ENCODE assay signal across 18 cellular contexts in the genomic region with DNA sequence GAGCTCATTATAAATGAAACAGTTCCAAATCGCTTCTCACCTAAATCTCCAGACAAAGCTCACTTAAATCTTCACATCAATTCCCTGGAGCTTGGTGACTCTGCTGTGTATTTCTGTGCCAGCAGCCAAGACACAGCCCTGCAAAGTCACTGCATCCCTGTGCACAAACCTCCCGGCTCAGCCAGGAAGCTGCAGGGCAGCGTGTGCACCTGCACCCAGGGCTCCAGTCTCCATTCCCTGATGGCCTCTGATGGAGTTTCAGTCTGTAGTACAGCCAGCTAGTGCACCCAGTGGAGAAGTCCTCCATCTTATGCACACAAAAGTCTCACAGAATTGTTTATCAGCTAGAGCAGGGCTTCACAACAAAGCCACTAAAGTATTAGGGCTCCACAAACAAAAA. TPM values are rescaled to one million over a fixed set of nuclear protein-coding genes. Genes with fewer than 3 reads are reported as not detected.
DNase-seq lines count a peak whose midpoint lies in the region; ATAC-seq and TF ChIP-seq lines count a peak whose summit lies in the region.
"Had no signal": no experiment of that assay in that cellular context is flagged by ENCODE, and none has a peak within 500 bp of the region (broad histone marks: within the 10 kb centered on the region; RNA-seq: fewer than 3 reads in every experiment).

No MANE protein-coding gene starts in this region.

- no peaks in the 10 kb centered on the region for H3K4me1 ChIP-seq in esophagus muscularis mucosa
- no peaks in the 10 kb centered on the region for H3K4me1 ChIP-seq in aorta (ENCODE audit: control insufficient read depth in 1 of 2, insufficient read depth in 2 of 2, low read length in 2 of 2)
- H3K4me1 ChIP-seq: A549 had no signal

- ATAC-seq in activated CD8-positive, alpha-beta T cell treated with anti-CD3 and anti-CD28 coated beads for 36 hours: no peak
- ATAC-seq in aorta (ENCODE audit: low FRiP score): peak; percentile 49
- ATAC-seq: A549, Panc1, Right ventricle myocardium inferior had no signal

- no peak overlapping the region for H3K27ac ChIP-seq in esophagus muscularis mucosa (replicated peaks in 1 of 4)
- H3K27ac ChIP-seq in aorta (ENCODE audit: low read depth in 1 of 2, low read length in 2 of 2): no peak overlapping the region
- H3K27ac ChIP-seq: A549 had no signal

- 83% methylated on average over 3 of the region's 3 CpGs for WGBS in esophagus muscularis mucosa
- 73 to 87% methylated on average over 3 of the region's 3 CpGs for WGBS in aorta, 2 donors

- H3K27ac Mint-ChIP-seq in activated naive CD4-positive, alpha-beta T cell treated with anti-CD3 and anti-CD28 coated beads, Interleukin-2, amount 10 ng/mL, durations not matched to agents 7 days and 5 days: peak overlapping the region; percentile 16
- H3K27ac Mint-ChIP-seq in activated CD8-positive, alpha-beta T cell treated with anti-CD3 and anti-CD28 coated beads for 36 hours: peak overlapping the region; percentile 45
- H3K27ac Mint-ChIP-seq: IgD-negative memory B cell had no signal

- H3K36me3 Mint-ChIP-seq in activated naive CD4-positive, alpha-beta T cell treated with anti-CD3 and anti-CD28 coated beads, Interleukin-2, amount 10 ng/mL, durations not matched to agents 7 days and 5 days: no peaks in the 10 kb centered on the region
- H3K36me3 Mint-ChIP-seq in activated CD8-positive, alpha-beta T cell treated with anti-CD3 and anti-CD28 coated beads for 36 hours (ENCODE audit: low read depth): no peaks in the 10 kb centered on the region
- H3K36me3 Mint-ChIP-seq: IgD-negative memory B cell had no signal

- peaks cover 36% of the 10 kb centered on the region for H3K27me3 Mint-ChIP-seq in activated naive CD4-positive, alpha-beta T cell treated with anti-CD3 and anti-CD28 coated beads, Interleukin-2, amount 10 ng/mL, durations not matched to agents 7 days and 5 days
- no peaks in the 10 kb centered on the region for H3K27me3 Mint-ChIP-seq in activated CD8-positive, alpha-beta T cell treated with anti-CD3 and anti-CD28 coated beads for 36 hours

- TF ChIP-seq EP300 in esophagus muscularis mucosa (IDR thresholded peaks at IDR 0.05): no peak

- H3K4me3 Mint-ChIP-seq in activated naive CD4-positive, alpha-beta T cell treated with anti-CD3 and anti-CD28 coated beads, Interleukin-2, amount 10 ng/mL, durations not matched to agents 7 days and 5 days: no peak overlapping the region
- peak overlapping the region; percentile 49 for H3K4me3 Mint-ChIP-seq in activated CD8-positive, alpha-beta T cell treated with anti-CD3 and anti-CD28 coated beads for 36 hours
- H3K4me3 Mint-ChIP-seq: IgD-negative memory B cell had no signal

- no peak for TF ChIP-seq POLR2A in esophagus muscularis mucosa (IDR thresholded peaks at IDR 0.05; ENCODE audit: low read depth)

- TF ChIP-seq CTCF in activated CD8-positive, alpha-beta T cell treated with anti-CD3 and anti-CD28 coated beads for 36 hours (IDR thresholded peaks at IDR 0.05): no peak
- no peak for TF ChIP-seq CTCF in esophagus muscularis mucosa (IDR thresholded peaks at IDR 0.05)

- H3K4me3 ChIP-seq in esophagus muscularis mucosa (no peak overlapping the region), aorta (ENCODE audit: low read length in 2 of 2) (no peak overlapping the region)
- H3K4me3 ChIP-seq: A549 had no signal

- intact Hi-C loops in activated CD8-positive, alpha-beta T cell treated with anti-CD3 and anti-CD28 coated beads for 36 hours (cut with micrococcal nuclease): loop anchor here (1.0 to 10.0 kb wide), 2 partner anchors 35 to 496 kb away; no protein-coding TSS in a partner anchor
- intact Hi-C loops in esophagus muscularis mucosa (cut with DNase I): no loop called here
- intact Hi-C loops in aorta (cut with DNase I): loop anchor here in 1 of 2 donors (1.0 kb wide), 1 partner anchor 35 kb away; no protein-coding TSS in a partner anchor

- no peak for DNase-seq in activated naive CD4-positive, alpha-beta T cell treated with anti-CD3 and anti-CD28 coated beads, Interleukin-2, amount 10 ng/mL, durations not matched to agents 7 days and 5 days
- no peak for DNase-seq in activated naive CD4-positive, alpha-beta T cell treated with Interleukin-2 at 50 U/mL for 16 hours
- DNase-seq in activated CD8-positive, alpha-beta T cell treated with anti-CD3 and anti-CD28 coated beads for 36 hours: no peak
- DNase-seq in esophagus muscularis mucosa (ENCODE audit: extremely low spot score) (peak; percentile 19), aorta (no peak), mesenteric fat pad (ENCODE audit: low spot score) (no peak), cerebellar cortex (ENCODE audit: low spot score) (no peak), NCI-H1092 (lab: John Stamatoyannopoulos, UW) (no peak)
- DNase-seq: DMS79 treated with DMSO at 0.1 percent for 48 hours, GDM1, HCEC 1CT, NCI-H2107, NCI-H226 had no signal

- no peaks in the 10 kb centered on the region for H3K36me3 ChIP-seq in esophagus muscularis mucosa
- H3K36me3 ChIP-seq in aorta (ENCODE audit: control insufficient read depth in 1 of 2, insufficient read depth in 2 of 2, low read length in 1 of 2): no peaks in the 10 kb centered on the region

- H3K9me3 Mint-ChIP-seq in activated naive CD4-positive, alpha-beta T cell treated with anti-CD3 and anti-CD28 coated beads, Interleukin-2, amount 10 ng/mL, durations not matched to agents 7 days and 5 days: no peaks in the 10 kb centered on the region
- no peaks in the 10 kb centered on the region for H3K9me3 Mint-ChIP-seq in activated CD8-positive, alpha-beta T cell treated with anti-CD3 and anti-CD28 coated beads for 36 hours

- H3K27me3 ChIP-seq in esophagus muscularis mucosa (peaks cover 0 to 10% (median 0%) of the 10 kb centered on the region in 4 donors), aorta (ENCODE audit: control insufficient read depth in 1 of 2, insufficient read depth in 2 of 2, low read length in 1 of 2) (no peaks in the 10 kb centered on the region)

- POLR2A ChIA-PET in activated CD8-positive, alpha-beta T cell treated with anti-CD3 and anti-CD28 coated beads for 36 hours (lab: Charles Lee): interaction anchor here (1.0 to 2.6 kb wide), 2 partner anchors 489 to 490 kb away, joined by 3 to 9 read pairs; no protein-coding TSS in a partner anchor

- H3K4me1 Mint-ChIP-seq in activated naive CD4-positive, alpha-beta T cell treated with anti-CD3 and anti-CD28 coated beads, Interleukin-2, amount 10 ng/mL, durations not matched to agents 7 days and 5 days: peaks cover 15% of the 10 kb centered on the region
- peaks cover 11% of the 10 kb centered on the region for H3K4me1 Mint-ChIP-seq in activated CD8-positive, alpha-beta T cell treated with anti-CD3 and anti-CD28 coated beads for 36 hours (ENCODE audit: low read depth)

- CTCF ChIA-PET in activated naive CD4-positive, alpha-beta T cell treated with anti-CD3 and anti-CD28 coated beads, Interleukin-2, amount 10 ng/mL, durations not matched to agents 7 days and 5 days (lab: Charles Lee): interaction anchor here (0.8 to 1.9 kb wide), 4 partner anchors 10 to 334 kb away, joined by 3 to 10 read pairs (median 6); no protein-coding TSS in a partner anchor
- CTCF ChIA-PET in activated CD8-positive, alpha-beta T cell treated with anti-CD3 and anti-CD28 coated beads for 36 hours (lab: Charles Lee): interaction anchor here (0.7 to 1.2 kb wide), 2 partner anchors 11 to 54 kb away, joined by 3 to 7 read pairs; no protein-coding TSS in a partner anchor

- no peaks in the 10 kb centered on the region for H3K9me3 ChIP-seq in esophagus muscularis mucosa
- H3K9me3 ChIP-seq in aorta (ENCODE audit: control insufficient read depth, low read length): no peaks in the 10 kb centered on the region
- H3K9me3 ChIP-seq: A549 had no signal

RNA-seq across cellular contexts. Expression of a gene that starts 51.1 kb away (rescaled TPM):
- not detected for total RNA-seq in activated CD8-positive, alpha-beta T cell treated with anti-CD3 and anti-CD28 coated beads for 36 hours
- total RNA-seq in esophagus muscularis mucosa (not detected), aorta (not detected), mesenteric fat pad (not detected)
- polyA plus RNA-seq in aorta: not detected
- total RNA-seq: HT-29, Right ventricle myocardium inferior had no signal
- polyA plus RNA-seq: A549, IgD-negative memory B cell had no signal
